Comparison of ENCODE assay signal across 8 cellular contexts in genomic region chrX:134807039-134807729, GRCh38. TPM values are rescaled to one million over a fixed set of nuclear protein-coding genes. Genes with fewer than 3 reads are reported as not detected.
DNase-seq lines count a peak whose midpoint lies in the region; ATAC-seq and TF ChIP-seq lines count a peak whose summit lies in the region.

No MANE protein-coding gene starts in this region.

- no peaks in the 10 kb centered on the region for H3K27me3 ChIP-seq in SK-N-SH (ENCODE audit: insufficient read depth)
- no peaks in the 10 kb centered on the region for H3K27me3 ChIP-seq in testis

- H3K4me1 ChIP-seq in SK-N-SH (ENCODE audit: control insufficient read depth in 1 of 2, insufficient read depth in 2 of 2, low read depth in 1 of 2, low read length in 1 of 2), result peaks cover 3 to 5% of the 10 kb centered on the region in 2 experiments; a peak in 1 of 4 replicates
- no peaks in the 10 kb centered on the region for H3K4me1 ChIP-seq in testis

- peaks cover 27% of the 10 kb centered on the region for H3K4me1 Mint-ChIP-seq in activated naive CD4-positive, alpha-beta T cell treated with anti-CD3 and anti-CD28 coated beads, Interleukin-2, amount 50 U/mL, for 24 hours

- H3K36me3 ChIP-seq in SK-N-SH (replicated peaks in 1 of 2; ENCODE audit: control insufficient read depth in 1 of 2, insufficient read depth in 2 of 2, low read length in 1 of 2), result peaks cover 0 to 6% of the 10 kb centered on the region in 2 experiments
- H3K36me3 ChIP-seq in testis (ENCODE audit: low read depth, missing control alignments), result no peaks in the 10 kb centered on the region

- H3K4me3 ChIP-seq in SK-N-SH (ENCODE audit: low read depth in 2 of 2, low read length in 1 of 2) (peak overlapping the region; percentile 85 to 90), testis (peak overlapping the region; percentile 60 to 72)

- POLR2A ChIA-PET in GM10248 (lab: Yijun Ruan, JAX), result no interaction called here
- POLR2A ChIA-PET in SK-N-SH (lab: Yijun Ruan, JAX), result interaction anchor here (0.7 kb wide), 1 partner anchor 92 kb away, joined by 3 read pairs; no protein-coding TSS in a partner anchor

- H3K9me3 ChIP-seq in SK-N-SH (no peaks in the 10 kb centered on the region), testis (no peaks in the 10 kb centered on the region)

- H2AFZ ChIP-seq in SK-N-SH (ENCODE audit: low read depth), result peak overlapping the region; percentile 98

- H3K27ac ChIP-seq in SK-N-SH (ENCODE audit: low read depth in 2 of 2, low read length in 1 of 2) (peak overlapping the region; percentile 66 to 69), testis (peak overlapping the region; percentile 86 to 90)

- intact Hi-C loops in testis (cut with DNase I; ENCODE audit: low total_unique reads), result no loop called here

- H3K4me2 ChIP-seq in SK-N-SH, result peak overlapping the region; percentile 81

- DNase-seq in GM10248 (ENCODE audit: extremely low spot score) (peak; percentile 81), NCI-H1048 (lab: John Stamatoyannopoulos, UW) (peak; percentile 81), SK-N-SH (peak; percentile 86), glomerular endothelial cell (ENCODE audit: extremely low read depth, low read depth, low spot score) (peak; percentile 64), omental fat pad (ENCODE audit: low spot score) (peak; percentile 69), testis (peak; percentile 94)

- peaks cover 14% of the 10 kb centered on the region for H3F3A ChIP-seq in SK-N-SH (replicated peaks; ENCODE audit: insufficient read depth)

- under 1% methylated on average over 25 of the region's 30 CpGs for WGBS in SK-N-SH (ENCODE audit: low lambda C conversion rate)
- 0 to 1% methylated on average over 16 to 28 of the region's 30 CpGs for WGBS in testis, 2 donors

- H3K9me2 ChIP-seq in SK-N-SH, result no peaks in the 10 kb centered on the region

- no peak for TF ChIP-seq CTCF in GM10248 (IDR thresholded peaks at IDR 0.05; ENCODE audit: control extremely low read depth, extremely low read depth, low read depth, missing control alignments)
- no peak for TF ChIP-seq CTCF in SK-N-SH (IDR thresholded peaks at IDR 0.05)
- no peak for TF ChIP-seq CTCF in omental fat pad (IDR thresholded peaks at IDR 0.05)
- no peak for TF ChIP-seq CTCF in testis (IDR thresholded peaks at IDR 0.05)

- H4K20me1 ChIP-seq in SK-N-SH (ENCODE audit: insufficient read depth), result no peaks in the 10 kb centered on the region

- no peaks in the 10 kb centered on the region for H3K9me3 Mint-ChIP-seq in activated naive CD4-positive, alpha-beta T cell treated with anti-CD3 and anti-CD28 coated beads, Interleukin-2, amount 50 U/mL, for 24 hours

- peak overlapping the region; percentile 99 for H3K27ac Mint-ChIP-seq in activated naive CD4-positive, alpha-beta T cell treated with anti-CD3 and anti-CD28 coated beads, Interleukin-2, amount 50 U/mL, for 24 hours

- CTCF ChIA-PET in GM10248 (lab: Yijun Ruan, JAX) (no interaction called here), SK-N-SH (lab: Yijun Ruan, JAX) (interaction anchor here (0.8 kb wide), 1 partner anchor 38 kb away, joined by 3 read pairs; no protein-coding TSS in a partner anchor)

- H3K27me3 Mint-ChIP-seq in activated naive CD4-positive, alpha-beta T cell treated with anti-CD3 and anti-CD28 coated beads, Interleukin-2, amount 50 U/mL, for 24 hours, result no peaks in the 10 kb centered on the region

- H3K4me3 Mint-ChIP-seq in activated naive CD4-positive, alpha-beta T cell treated with anti-CD3 and anti-CD28 coated beads, Interleukin-2, amount 50 U/mL, for 24 hours, result peak overlapping the region; percentile 97

- TF ChIP-seq EP300 in SK-N-SH (IDR thresholded peaks at IDR 0.05; ENCODE audit: borderline replicate concordance in 1 of 2, low read depth in 1 of 2, low read length in 1 of 2), result no peak

- H3K9ac ChIP-seq in SK-N-SH, result peak overlapping the region; percentile 64

- no peaks in the 10 kb centered on the region for H3K36me3 Mint-ChIP-seq in activated naive CD4-positive, alpha-beta T cell treated with anti-CD3 and anti-CD28 coated beads, Interleukin-2, amount 50 U/mL, for 24 hours

- peak; percentile 87 for ATAC-seq in HG02588 (IDR thresholded peaks at IDR 0.05; ENCODE audit: unreplicated experiment)
- ATAC-seq in omental fat pad (ENCODE audit: low FRiP score), result peak; percentile 92

- no peak for TF ChIP-seq POLR2A in testis (IDR thresholded peaks at IDR 0.05)

- H3K79me2 ChIP-seq in SK-N-SH (ENCODE audit: insufficient read depth), result no peaks in the 10 kb centered on the region

- TF ChIP-seq RAD21 in SK-N-SH (IDR thresholded peaks at IDR 0.05; ENCODE audit: low read length), result no peak

TF ChIP-seq in SK-N-SH, 30 proteins besides CTCF, POLR2A, EP300 and RAD21:
- TF ChIP-seq PBX3 (IDR thresholded peaks at IDR 0.05), result 0 out of 2 replicates have a peak, but pooled peaks have one; percentile 28
- TF ChIP-seq MXI1 (IDR thresholded peaks at IDR 0.05; ENCODE audit: low read depth, low read length), result peak; percentile 96
- TF ChIP-seq TAF1 (IDR thresholded peaks at IDR 0.05; ENCODE audit: borderline replicate concordance, low read depth, low read length), result peak; percentile 42; the same call in 1 of the 2 replicates
- peak; percentile 72 for TF ChIP-seq MAX (IDR thresholded peaks at IDR 0.05; ENCODE audit: low read depth)
- TF ChIP-seq NRF1 (IDR thresholded peaks at IDR 0.05; ENCODE audit: low read depth, low read length), result peak; percentile 73
- peak; percentile 49 for TF ChIP-seq GATA2 (CRISPR knock-in tag; IDR thresholded peaks at IDR 0.05)
- TF ChIP-seq FOXJ3 (CRISPR knock-in tag; IDR thresholded peaks at IDR 0.05), result no peak
- peak; percentile 46; the same call in 1 of the 2 replicates for TF ChIP-seq FOSL2 (IDR thresholded peaks at IDR 0.05; ENCODE audit: borderline replicate concordance, low read depth)
- TF ChIP-seq POLR2AphosphoS5 (IDR thresholded peaks at IDR 0.05; ENCODE audit: low read depth, low read length), result peak; percentile 80
- no peak for TF ChIP-seq RCOR1 (IDR thresholded peaks at IDR 0.05; ENCODE audit: low read length)
- TF ChIP-seq SIN3A (IDR thresholded peaks at IDR 0.05; ENCODE audit: borderline replicate concordance, low read depth, low read length), result peak; percentile 96
- no peak; the same call in 1 of the 2 replicates for TF ChIP-seq JUND (IDR thresholded peaks at IDR 0.05)
- TF ChIP-seq RXRA (IDR thresholded peaks at IDR 0.05; ENCODE audit: borderline replicate concordance, low read depth), result no peak
- 0 out of 2 replicates have a peak, but pooled peaks have one; percentile 33 for TF ChIP-seq YY1 (IDR thresholded peaks at IDR 0.05; ENCODE audit: low read depth)

RNA-seq across cellular contexts. Expression of gene PABIR2, which starts 10.2 kb away (rescaled TPM):
- polyA plus RNA-seq in SK-N-SH (2012; rRNA removed), result 43.6 and 54.5 TPM in 2 replicates
- polyA plus RNA-seq in SK-N-SH (2012; cell fraction: cytosol; rRNA removed), result 47.4 and 52.7 TPM in 2 replicates
- polyA plus RNA-seq in SK-N-SH (2012; cell fraction: nucleus; rRNA removed), result 60.7 and 148 TPM in 2 replicates
- total RNA-seq in glomerular endothelial cell, result 8.7 and 10.4 TPM in 2 replicates
- total RNA-seq in omental fat pad, result 10 to 100 TPM; 11.6 to 19.7 (median 15.3) TPM
- 100 to 1,000 TPM; 122 to 141 TPM for total RNA-seq in testis
- polyA plus RNA-seq in testis (ENCODE audit: insufficient read depth, low read depth, low replicate concordance), result 62.0 TPM

Comparison
In these comparisons a context has a peak if more than half of its experiments do, and no peak if none do; other contexts are left out.
1. Peak in every context shown above with its lines: DNase-seq, ATAC-seq, H3K4me3 ChIP-seq and H3K27ac ChIP-seq.
2. RNA of gene PABIR2, which starts 10.2 kb away (total RNA-seq): 122 to 141 TPM in testis; 11.6 to 19.7 TPM in omental fat pad and 8.7 to 10.4 TPM in glomerular endothelial cell; every median in the first group is over 4 times any median in the second.